In genomic region chr10:4353964-4354363, GRCh38 we compare ENCODE assay signal across 12 cellular contexts.
DNase-seq lines count a peak whose midpoint lies in the region; ATAC-seq and TF ChIP-seq lines count a peak whose summit lies in the region.
"Had no signal": no experiment of that assay in that cellular context is flagged by ENCODE, and none has a peak within 500 bp of the region (broad histone marks: within the 10 kb centered on the region; RNA-seq: fewer than 3 reads in every experiment).

No MANE protein-coding gene starts in this region.

- peak overlapping the region; percentile 31 for H3K27ac Mint-ChIP-seq in activated CD4-positive, alpha-beta T cell treated with anti-CD3 and anti-CD28 coated beads, Interleukin-2, amount 10 ng/mL, durations not matched to agents 24 days and 14 days
- H3K27ac Mint-ChIP-seq: activated naive CD4-positive, alpha-beta T cell treated with anti-CD3 and anti-CD28 coated beads, Interleukin-2, amount 10 ng/mL, durations not matched to agents 7 days and 5 days had no signal

- H3K27me3 ChIP-seq in hepatocyte: no peaks in the 10 kb centered on the region
- H3K27me3 ChIP-seq in aorta (ENCODE audit: control insufficient read depth in 1 of 2, insufficient read depth in 2 of 2, low read length in 1 of 2): no peaks in the 10 kb centered on the region
- H3K27me3 ChIP-seq: MG63, thyroid gland had no signal

- H3K4me1 Mint-ChIP-seq in activated CD4-positive, alpha-beta T cell treated with anti-CD3 and anti-CD28 coated beads, Interleukin-2, amount 10 ng/mL, durations not matched to agents 24 days and 14 days: peaks cover 9% of the 10 kb centered on the region

- H3K4me1 ChIP-seq in hepatocyte (ENCODE audit: insufficient read depth) (peaks cover 20% of the 10 kb centered on the region), aorta (ENCODE audit: control insufficient read depth in 1 of 2, insufficient read depth in 2 of 2, low read length in 2 of 2) (peaks cover 11 to 14% of the 10 kb centered on the region in 2 donors)

- no peaks in the 10 kb centered on the region for H3K79me2 ChIP-seq in hepatocyte

- H3K4me3 Mint-ChIP-seq in activated CD4-positive, alpha-beta T cell treated with anti-CD3 and anti-CD28 coated beads, Interleukin-2, amount 10 ng/mL, durations not matched to agents 24 days and 14 days: no peak overlapping the region
- H3K4me3 Mint-ChIP-seq: activated naive CD4-positive, alpha-beta T cell treated with anti-CD3 and anti-CD28 coated beads, Interleukin-2, amount 10 ng/mL, durations not matched to agents 7 days and 5 days had no signal

- ATAC-seq in aorta (ENCODE audit: low FRiP score): peak; percentile 40

- no peaks in the 10 kb centered on the region for H3K36me3 Mint-ChIP-seq in activated CD4-positive, alpha-beta T cell treated with anti-CD3 and anti-CD28 coated beads, Interleukin-2, amount 10 ng/mL, durations not matched to agents 24 days and 14 days (ENCODE audit: low read depth)
- H3K36me3 Mint-ChIP-seq: activated naive CD4-positive, alpha-beta T cell treated with anti-CD3 and anti-CD28 coated beads, Interleukin-2, amount 10 ng/mL, durations not matched to agents 7 days and 5 days had no signal

- peak overlapping the region; percentile 28 for H3K27ac ChIP-seq in hepatocyte
- H3K27ac ChIP-seq in aorta (ENCODE audit: low read depth in 1 of 2, low read length in 2 of 2): peak overlapping the region in 1 of 2 donors; percentile 77

- no peaks in the 10 kb centered on the region for H3K9me2 ChIP-seq in hepatocyte (replicated peaks; ENCODE audit: insufficient read depth)

- no peak for TF ChIP-seq CTCF in hepatocyte (IDR thresholded peaks at IDR 0.05; ENCODE audit: poor library complexity)

- H3K36me3 ChIP-seq in hepatocyte (replicated peaks; ENCODE audit: insufficient read depth, low read depth): no peaks in the 10 kb centered on the region
- peaks cover 0 to 3% of the 10 kb centered on the region in 2 donors for H3K36me3 ChIP-seq in aorta (ENCODE audit: control insufficient read depth in 1 of 2, insufficient read depth in 2 of 2, low read length in 1 of 2)
- H3K36me3 ChIP-seq: MG63, thyroid gland had no signal

- H3K9me3 ChIP-seq in hepatocyte (ENCODE audit: low read depth) (no peaks in the 10 kb centered on the region), aorta (ENCODE audit: control insufficient read depth, low read length) (no peaks in the 10 kb centered on the region)
- H3K9me3 ChIP-seq: MG63, thyroid gland had no signal

- peaks cover 13% of the 10 kb centered on the region for H3K9me3 Mint-ChIP-seq in activated CD4-positive, alpha-beta T cell treated with anti-CD3 and anti-CD28 coated beads, Interleukin-2, amount 10 ng/mL, durations not matched to agents 24 days and 14 days
- H3K9me3 Mint-ChIP-seq: activated naive CD4-positive, alpha-beta T cell treated with anti-CD3 and anti-CD28 coated beads, Interleukin-2, amount 10 ng/mL, durations not matched to agents 7 days and 5 days had no signal

- intact Hi-C loops in activated CD4-positive, alpha-beta T cell treated with anti-CD3 and anti-CD28 coated beads, Interleukin-2, amount 10 ng/mL, durations not matched to agents 24 days and 14 days (cut with micrococcal nuclease): no loop called here
- intact Hi-C loops in aorta (cut with DNase I): loop anchor here (5.0 to 10.0 kb wide), 3 partner anchors 301 to 567 kb away; partner anchors contain the start of gene KLF6 (in 1 of the 2)
- intact Hi-C loops in cardiac septum (cut with DNase I): no loop called here

- no peak overlapping the region for H2AFZ ChIP-seq in hepatocyte

- H3K4me3 ChIP-seq in hepatocyte: no peak overlapping the region
- no peak overlapping the region for H3K4me3 ChIP-seq in aorta (ENCODE audit: low read length in 2 of 2)
- H3K4me3 ChIP-seq: MG63, thyroid gland had no signal

- peaks cover 21% of the 10 kb centered on the region for H3K27me3 Mint-ChIP-seq in activated CD4-positive, alpha-beta T cell treated with anti-CD3 and anti-CD28 coated beads, Interleukin-2, amount 10 ng/mL, durations not matched to agents 24 days and 14 days

- WGBS in hepatocyte (ENCODE audit: low lambda C conversion rate, missing lambda C conversion rate): 18% methylated on average over 1 of the region's 1 CpG
- 0 to 2% methylated on average over 1 of the region's 1 CpG for WGBS in aorta, 2 donors

- no peaks in the 10 kb centered on the region for H4K20me1 ChIP-seq in hepatocyte (ENCODE audit: insufficient read depth, poor library complexity, severe bottlenecking)

- H3K4me2 ChIP-seq in hepatocyte: peak overlapping the region; percentile 2

- DNase-seq in activated CD4-positive, alpha-beta T cell treated with anti-CD3 and anti-CD28 coated beads, Interleukin-2, amount 10 ng/mL, durations not matched to agents 24 days and 14 days: no peak
- no peak for DNase-seq in activated CD4-positive, alpha-beta T cell treated with anti-CD3 and anti-CD28 coated beads, Interleukin-2, amount 50 U/mL, for 4 hours
- peak; percentile 73 for DNase-seq in amniotic epithelial cell (ENCODE audit: low read depth)
- DNase-seq in hepatocyte (ENCODE audit: low spot score): no peak
- DNase-seq in aorta: no peak
- no peak for DNase-seq in activated effector memory CD4-positive, alpha-beta T cell treated with Interleukin-2 at 50 U/mL for 16 hours
- DNase-seq in SIG-M5 (lab: John Stamatoyannopoulos, UW): no peak
- no peak for DNase-seq in cardiac septum (ENCODE audit: low spot score)
- DNase-seq: activated naive CD4-positive, alpha-beta T cell treated with anti-CD3 and anti-CD28 coated beads, Interleukin-2, amount 10 ng/mL, durations not matched to agents 7 days and 5 days; OCI-M1; thyroid gland had no signal

Comparison
In these comparisons a context has a peak if more than half of its experiments do, and no peak if none do; other contexts are left out.
1. intact Hi-C loops: an anchor here in aorta (5.0 to 10.0 kb wide); none called in activated CD4-positive, alpha-beta T cell treated with anti-CD3 and anti-CD28 coated beads, Interleukin-2, amount 10 ng/mL, durations not matched to agents 24 days and 14 days and cardiac septum.